ENCODE assay signal across 1 cellular context in genomic region chr17:31373150-31374082, GRCh38.
A peak's percentile ranks its signal among the peaks of the same experiment; 100 is the strongest.
TF ChIP-seq lines count a peak whose summit lies in the region.

No MANE protein-coding gene starts in this region.

TF ChIP-seq in HEK293, 187 proteins besides CTCF, POLR2A, EP300 and RAD21 (continued from another document):
- TF ChIP-seq ZNF362 (tag by site-specific recombination; IDR thresholded peaks at IDR 0.05) (no peak), ZNF214 (tag by site-specific recombination; IDR thresholded peaks at IDR 0.05; ENCODE audit: borderline replicate concordance) (no peak), PRDM1 (tag by site-specific recombination; IDR thresholded peaks at IDR 0.05) (peak; percentile 36; the same call in 1 of the 2 replicates), SCRT2 (tag by site-specific recombination; IDR thresholded peaks at IDR 0.05) (no peak)
